ENCODE assay signal across 1 cellular context in the genomic region with DNA sequence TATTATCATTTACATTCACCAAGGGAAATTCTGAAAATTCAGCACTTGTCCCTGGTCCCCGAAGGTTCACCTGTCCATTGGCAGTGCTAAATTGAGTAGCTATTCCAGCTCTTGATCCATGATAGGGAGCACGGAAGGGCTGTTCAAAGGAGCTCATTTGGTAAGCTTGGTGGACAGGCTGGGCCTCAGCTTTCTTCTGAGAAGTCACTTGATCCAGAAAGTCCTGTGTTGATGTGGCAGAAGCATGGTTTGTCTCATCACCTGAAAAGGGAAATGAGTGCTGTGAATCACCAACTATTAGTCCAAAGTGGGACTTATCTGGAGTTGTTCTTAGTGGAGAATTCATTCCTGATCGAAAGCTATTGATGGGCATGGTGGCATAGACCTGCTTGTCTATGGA.
TF ChIP-seq lines count a peak whose summit lies in the region.

No MANE protein-coding gene starts in this region.

TF ChIP-seq in IMR-90, 13 proteins besides CTCF, POLR2A, EP300 and RAD21:
- TF ChIP-seq, protein P1, sequence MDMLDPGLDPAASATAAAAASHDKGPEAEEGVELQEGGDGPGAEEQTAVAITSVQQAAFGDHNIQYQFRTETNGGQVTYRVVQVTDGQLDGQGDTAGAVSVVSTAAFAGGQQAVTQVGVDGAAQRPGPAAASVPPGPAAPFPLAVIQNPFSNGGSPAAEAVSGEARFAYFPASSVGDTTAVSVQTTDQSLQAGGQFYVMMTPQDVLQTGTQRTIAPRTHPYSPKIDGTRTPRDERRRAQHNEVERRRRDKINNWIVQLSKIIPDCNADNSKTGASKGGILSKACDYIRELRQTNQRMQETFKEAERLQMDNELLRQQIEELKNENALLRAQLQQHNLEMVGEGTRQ (IDR thresholded peaks at IDR 0.05; ENCODE audit: low read depth, low read length): no peak
- TF ChIP-seq RFX5 (IDR thresholded peaks at IDR 0.05; ENCODE audit: low read depth, low read length): no peak
- no peak for TF ChIP-seq CEBPB (IDR thresholded peaks at IDR 0.05; ENCODE audit: low read depth, low read length)
- TF ChIP-seq MAZ (IDR thresholded peaks at IDR 0.05; ENCODE audit: borderline replicate concordance, low read depth, low read length): no peak
- no peak for TF ChIP-seq BHLHE40 (IDR thresholded peaks at IDR 0.05; ENCODE audit: low read depth, low read length)
- no peak for TF ChIP-seq RCOR1 (IDR thresholded peaks at IDR 0.05; ENCODE audit: insufficient replicate concordance, low read length)
- no peak for TF ChIP-seq SMC3 (IDR thresholded peaks at IDR 0.05; ENCODE audit: low read depth, low read length)
- TF ChIP-seq FOS (IDR thresholded peaks at IDR 0.05; ENCODE audit: low read depth, low read length): no peak
- TF ChIP-seq CHD1 (IDR thresholded peaks at IDR 0.05; ENCODE audit: low read depth, low read length): no peak
- no peak for TF ChIP-seq NFE2L2 (IDR thresholded peaks at IDR 0.05; ENCODE audit: low read depth, low read length)
- TF ChIP-seq, protein P2, sequence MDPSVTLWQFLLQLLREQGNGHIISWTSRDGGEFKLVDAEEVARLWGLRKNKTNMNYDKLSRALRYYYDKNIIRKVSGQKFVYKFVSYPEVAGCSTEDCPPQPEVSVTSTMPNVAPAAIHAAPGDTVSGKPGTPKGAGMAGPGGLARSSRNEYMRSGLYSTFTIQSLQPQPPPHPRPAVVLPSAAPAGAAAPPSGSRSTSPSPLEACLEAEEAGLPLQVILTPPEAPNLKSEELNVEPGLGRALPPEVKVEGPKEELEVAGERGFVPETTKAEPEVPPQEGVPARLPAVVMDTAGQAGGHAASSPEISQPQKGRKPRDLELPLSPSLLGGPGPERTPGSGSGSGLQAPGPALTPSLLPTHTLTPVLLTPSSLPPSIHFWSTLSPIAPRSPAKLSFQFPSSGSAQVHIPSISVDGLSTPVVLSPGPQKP (IDR thresholded peaks at IDR 0.05; ENCODE audit: borderline replicate concordance, low read depth, low read length): no peak
- TF ChIP-seq MAFK (IDR thresholded peaks at IDR 0.05; ENCODE audit: low read depth, low read length): no peak
- no peak for TF ChIP-seq MXI1 (IDR thresholded peaks at IDR 0.05; ENCODE audit: borderline replicate concordance, low read depth, low read length)
